Comparison of ENCODE assay signal across 10 cellular contexts in genomic region chr21:45308211-45309068, GRCh38. TPM values are rescaled to one million over a fixed set of nuclear protein-coding genes. Genes with fewer than 3 reads are reported as not detected.
DNase-seq lines count a peak whose midpoint lies in the region; ATAC-seq and TF ChIP-seq lines count a peak whose summit lies in the region.
"Had no signal": no experiment of that assay in that cellular context is flagged by ENCODE, and none has a peak within 500 bp of the region (broad histone marks: within the 10 kb centered on the region; RNA-seq: fewer than 3 reads in every experiment).

No MANE protein-coding gene starts in this region.

- no peak overlapping the region for H3K4me3 Mint-ChIP-seq in activated naive CD4-positive, alpha-beta T cell treated with anti-CD3 and anti-CD28 coated beads, Interleukin-2, amount 10 ng/mL, durations not matched to agents 7 days and 5 days
- H3K4me3 Mint-ChIP-seq in activated naive CD4-positive, alpha-beta T cell treated with anti-CD3 and anti-CD28 coated beads for 36 hours: no peak overlapping the region
- no peak overlapping the region for H3K4me3 Mint-ChIP-seq in brain
- H3K4me3 Mint-ChIP-seq: B cell; T-helper 1 cell treated with Interleukin-12 subunit alpha and Interleukin-12 subunit beta and Interleukin-4 antibody, amounts not matched to agents 30 μg/mL and 1 μg/mL, for 36 hours had no signal

- no peaks in the 10 kb centered on the region for H3K9me3 Mint-ChIP-seq in activated naive CD4-positive, alpha-beta T cell treated with anti-CD3 and anti-CD28 coated beads, Interleukin-2, amount 10 ng/mL, durations not matched to agents 7 days and 5 days
- peaks cover 3% of the 10 kb centered on the region for H3K9me3 Mint-ChIP-seq in activated naive CD4-positive, alpha-beta T cell treated with anti-CD3 and anti-CD28 coated beads for 36 hours
- peaks cover 3 to 13% (median 13%) of the 10 kb centered on the region in 5 experiments for H3K9me3 Mint-ChIP-seq in brain
- H3K9me3 Mint-ChIP-seq: T-helper 1 cell treated with Interleukin-12 subunit alpha and Interleukin-12 subunit beta and Interleukin-4 antibody, amounts not matched to agents 30 μg/mL and 1 μg/mL, for 36 hours had no signal

- H3K4me1 ChIP-seq in right lobe of liver (peaks cover 0 to 26% (median 9%) of the 10 kb centered on the region in 4 donors), upper lobe of left lung (peaks cover 32 to 47% (median 39%) of the 10 kb centered on the region in 4 donors)

- no peak for DNase-seq in activated naive CD4-positive, alpha-beta T cell treated with anti-CD3 and anti-CD28 coated beads, Interleukin-2, amount 10 ng/mL, durations not matched to agents 7 days and 5 days
- DNase-seq in activated naive CD4-positive, alpha-beta T cell treated with anti-CD3 and anti-CD28 coated beads for 36 hours: no peak
- peak; percentile 79 to 90 (median 88) for DNase-seq in right lobe of liver
- DNase-seq in upper lobe of left lung: peak; percentile 65 to 79
- no peak for DNase-seq in kidney glomerular epithelial cell (lab: John Stamatoyannopoulos, UW)
- DNase-seq in RWPE1 (ENCODE audit: low spot score): no peak
- no peak for DNase-seq in ureter (ENCODE audit: low spot score)

- no peaks in the 10 kb centered on the region for H3K36me3 Mint-ChIP-seq in activated naive CD4-positive, alpha-beta T cell treated with anti-CD3 and anti-CD28 coated beads, Interleukin-2, amount 10 ng/mL, durations not matched to agents 7 days and 5 days
- H3K36me3 Mint-ChIP-seq in activated naive CD4-positive, alpha-beta T cell treated with anti-CD3 and anti-CD28 coated beads for 36 hours (ENCODE audit: low read depth): no peaks in the 10 kb centered on the region
- no peaks in the 10 kb centered on the region for H3K36me3 Mint-ChIP-seq in brain

- no peak overlapping the region for H3K4me3 ChIP-seq in right lobe of liver
- no peak overlapping the region for H3K4me3 ChIP-seq in upper lobe of left lung

- H3K9me3 ChIP-seq in right lobe of liver: no peaks in the 10 kb centered on the region
- no peaks in the 10 kb centered on the region for H3K9me3 ChIP-seq in upper lobe of left lung

- CTCF ChIA-PET in activated naive CD4-positive, alpha-beta T cell treated with anti-CD3 and anti-CD28 coated beads, Interleukin-2, amount 10 ng/mL, durations not matched to agents 7 days and 5 days (lab: Charles Lee): interaction anchor here (0.8 to 2.0 kb wide), 11 partner anchors 15 to 571 kb away, joined by 3 to 16 read pairs (median 3); no protein-coding TSS in a partner anchor
- CTCF ChIA-PET in activated naive CD4-positive, alpha-beta T cell treated with anti-CD3 and anti-CD28 coated beads for 36 hours (lab: Charles Lee): interaction anchor here (0.9 to 1.6 kb wide), 4 partner anchors 14 to 67 kb away, joined by 4 to 9 read pairs (median 5); no protein-coding TSS in a partner anchor
- CTCF ChIA-PET in RWPE1 (lab: Yijun Ruan, JAX): interaction anchor here (0.7 to 1.5 kb wide), 4 partner anchors 19 to 451 kb away, joined by 3 to 7 read pairs (median 4); no protein-coding TSS in a partner anchor

- H3K4me1 Mint-ChIP-seq in activated naive CD4-positive, alpha-beta T cell treated with anti-CD3 and anti-CD28 coated beads, Interleukin-2, amount 10 ng/mL, durations not matched to agents 7 days and 5 days: peaks cover 6% of the 10 kb centered on the region
- H3K4me1 Mint-ChIP-seq in activated naive CD4-positive, alpha-beta T cell treated with anti-CD3 and anti-CD28 coated beads for 36 hours (ENCODE audit: low read depth): peaks cover 10% of the 10 kb centered on the region
- peaks cover 42% of the 10 kb centered on the region for H3K4me1 Mint-ChIP-seq in brain
- H3K4me1 Mint-ChIP-seq: B cell had no signal

- peak; percentile 86 to 97 (median 89) for ATAC-seq in right lobe of liver
- ATAC-seq in upper lobe of left lung (ENCODE audit: low FRiP score in 2 of 2): peak; percentile 17 to 37

- no peak for TF ChIP-seq EP300 in upper lobe of left lung (IDR thresholded peaks at IDR 0.05)

- intact Hi-C loops in activated naive CD4-positive, alpha-beta T cell treated with anti-CD3 and anti-CD28 coated beads for 36 hours (cut with micrococcal nuclease): loop anchor here (1.0 kb wide), 1 partner anchor 16 kb away; no protein-coding TSS in a partner anchor
- intact Hi-C loops in right lobe of liver (cut with DNase I): no loop called here

- WGBS in right lobe of liver (ENCODE audit: insufficient coverage, low coverage, low lambda C conversion rate, missing lambda C conversion rate): 23% methylated on average over 7 of the region's 26 CpGs
- 32 to 54% methylated on average over 24 to 25 of the region's 26 CpGs for WGBS in upper lobe of left lung, 2 donors

- no peaks in the 10 kb centered on the region for H3K36me3 ChIP-seq in right lobe of liver
- H3K36me3 ChIP-seq in upper lobe of left lung: no peaks in the 10 kb centered on the region

- POLR2A ChIA-PET in RWPE1 (lab: Yijun Ruan, JAX; ENCODE audit: low non-redundant PET): no interaction called here

- H3K27me3 Mint-ChIP-seq in activated naive CD4-positive, alpha-beta T cell treated with anti-CD3 and anti-CD28 coated beads, Interleukin-2, amount 10 ng/mL, durations not matched to agents 7 days and 5 days: peaks cover 20% of the 10 kb centered on the region
- H3K27me3 Mint-ChIP-seq in activated naive CD4-positive, alpha-beta T cell treated with anti-CD3 and anti-CD28 coated beads for 36 hours (ENCODE audit: low read depth): no peaks in the 10 kb centered on the region
- peaks cover 9% of the 10 kb centered on the region for H3K27me3 Mint-ChIP-seq in brain

- H3K27me3 ChIP-seq in right lobe of liver: no peaks in the 10 kb centered on the region
- no peaks in the 10 kb centered on the region for H3K27me3 ChIP-seq in upper lobe of left lung

- peak overlapping the region; percentile 12 for H3K27ac Mint-ChIP-seq in activated naive CD4-positive, alpha-beta T cell treated with anti-CD3 and anti-CD28 coated beads, Interleukin-2, amount 10 ng/mL, durations not matched to agents 7 days and 5 days
- H3K27ac Mint-ChIP-seq in activated naive CD4-positive, alpha-beta T cell treated with anti-CD3 and anti-CD28 coated beads for 36 hours: no peak overlapping the region
- H3K27ac Mint-ChIP-seq in brain: peak overlapping the region in 4 of 5 experiments; percentile 43 to 78 (median 69)
- H3K27ac Mint-ChIP-seq: B cell; T-helper 1 cell treated with Interleukin-12 subunit alpha and Interleukin-12 subunit beta and Interleukin-4 antibody, amounts not matched to agents 30 μg/mL and 1 μg/mL, for 36 hours had no signal

- peak overlapping the region; percentile 28 to 53 (median 32) for H3K27ac ChIP-seq in right lobe of liver
- peak overlapping the region; percentile 87 to 96 (median 88) for H3K27ac ChIP-seq in upper lobe of left lung
- H3K27ac ChIP-seq in RWPE1: no peak overlapping the region

- TF ChIP-seq POLR2A in right lobe of liver (IDR thresholded peaks at IDR 0.05): no peak
- no peak for TF ChIP-seq POLR2A in upper lobe of left lung (IDR thresholded peaks at IDR 0.05)

- no peak for TF ChIP-seq CTCF in brain (conservative IDR thresholded peaks at IDR 0.05)
- no peak for TF ChIP-seq CTCF in right lobe of liver (IDR thresholded peaks at IDR 0.05)
- no peak for TF ChIP-seq CTCF in upper lobe of left lung (IDR thresholded peaks at IDR 0.05)
- TF ChIP-seq CTCF in RWPE1 (conservative IDR thresholded peaks at IDR 0.05; ENCODE audit: low read depth): no peak

RNA-seq across cellular contexts. Expression of gene POFUT2, which starts 20.7 kb away (rescaled TPM):
- total RNA-seq in activated naive CD4-positive, alpha-beta T cell treated with anti-CD3 and anti-CD28 coated beads for 36 hours: 10 to 100 TPM; 14.4 to 15.9 TPM
- 11.5 TPM for polyA plus RNA-seq in brain (ENCODE audit: insufficient read depth, low read depth, low replicate concordance)
- total RNA-seq in right lobe of liver (10 to 100 TPM; 10.5 to 22.0 (median 13.7) TPM), upper lobe of left lung (10 to 100 TPM; 19.9 to 89.1 (median 32.5) TPM), ureter (42.6 TPM)

Comparison
In these comparisons a context has a peak if more than half of its experiments do, and no peak if none do; other contexts are left out.
1. DNase-seq: peak in right lobe of liver (3 of 3) and upper lobe of left lung (2 of 2); none in activated naive CD4-positive, alpha-beta T cell treated with anti-CD3 and anti-CD28 coated beads, Interleukin-2, amount 10 ng/mL, durations not matched to agents 7 days and 5 days (single experiment), activated naive CD4-positive, alpha-beta T cell treated with anti-CD3 and anti-CD28 coated beads for 36 hours (single experiment), kidney glomerular epithelial cell (single experiment), RWPE1 (single experiment) and ureter (single experiment).